Comparison of ENCODE assay signal across 12 cellular contexts in the genomic region with DNA sequence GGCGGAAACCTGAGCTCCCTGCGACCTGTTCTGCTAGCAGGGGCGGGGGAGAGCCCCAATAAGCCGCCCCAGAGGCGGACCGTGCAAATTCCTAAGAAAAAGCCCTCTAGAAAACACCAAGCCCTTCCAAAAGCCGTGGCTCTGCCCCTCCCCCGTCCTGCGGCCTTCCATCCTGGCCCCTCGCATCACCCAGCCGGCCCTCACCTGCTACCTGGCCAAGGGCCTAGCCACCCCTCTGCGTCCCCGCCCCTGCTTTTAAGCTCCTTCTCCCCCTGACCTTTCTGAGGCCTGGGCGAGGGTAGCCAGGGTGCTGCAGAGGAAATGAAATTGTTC. TPM values are rescaled to one million over a fixed set of nuclear protein-coding genes. Genes with fewer than 3 reads are reported as not detected.
DNase-seq lines count a peak whose midpoint lies in the region; ATAC-seq, FAIRE-seq and TF ChIP-seq lines count a peak whose summit lies in the region.
"Had no signal": no experiment of that assay in that cellular context is flagged by ENCODE, and none has a peak within 500 bp of the region (broad histone marks: within the 10 kb centered on the region; RNA-seq: fewer than 3 reads in every experiment).

No MANE protein-coding gene starts in this region.

- TF ChIP-seq CTCF in GM12864 (IDR thresholded peaks at IDR 0.05; ENCODE audit: low read depth, low read length, missing control alignments) (no peak), astrocyte (IDR thresholded peaks at IDR 0.05; ENCODE audit: insufficient read depth, low read depth, low read length) (no peak), gastrocnemius medialis (IDR thresholded peaks at IDR 0.05 in 4 of 5, conservative IDR thresholded peaks at IDR 0.05 in 1 of 5) (no peak)

- no peak for ATAC-seq in gastrocnemius medialis
- ATAC-seq in activated CD4-positive, alpha-beta T cell treated with anti-CD3 and anti-CD28 coated beads for 36 hours, result no peak
- ATAC-seq: HCT116 had no signal

- no peaks in the 10 kb centered on the region for H3K36me3 ChIP-seq in astrocyte (ENCODE audit: insufficient read depth, low read length)
- no peaks in the 10 kb centered on the region for H3K36me3 ChIP-seq in gastrocnemius medialis

- POLR2A ChIA-PET in activated CD4-positive, alpha-beta T cell treated with anti-CD3 and anti-CD28 coated beads for 36 hours (lab: Charles Lee), result no interaction called here

- CTCF ChIA-PET in activated CD4-positive, alpha-beta T cell treated with anti-CD3 and anti-CD28 coated beads for 36 hours (lab: Charles Lee), result interaction anchor here (0.7 to 1.5 kb wide), 4 partner anchors 9 to 64 kb away, joined by 3 to 7 read pairs (median 3); no protein-coding TSS in a partner anchor

- H2AFZ ChIP-seq in astrocyte (ENCODE audit: low read depth, low read length), result peak overlapping the region; percentile 67

- H3K9me3 Mint-ChIP-seq in astrocyte (ENCODE audit: unreplicated experiment), result no peaks in the 10 kb centered on the region
- no peaks in the 10 kb centered on the region for H3K9me3 Mint-ChIP-seq in activated CD4-positive, alpha-beta T cell treated with anti-CD3 and anti-CD28 coated beads for 36 hours (ENCODE audit: low read depth)

- H3K27me3 ChIP-seq in astrocyte (ENCODE audit: insufficient read depth, low read length) (peaks cover 3% of the 10 kb centered on the region), gastrocnemius medialis (peaks cover 0 to 30% (median 24%) of the 10 kb centered on the region in 3 donors)

- H3K4me1 Mint-ChIP-seq in astrocyte (ENCODE audit: low read depth, unreplicated experiment), result peaks cover 33% of the 10 kb centered on the region
- peaks cover 7% of the 10 kb centered on the region for H3K4me1 Mint-ChIP-seq in activated CD4-positive, alpha-beta T cell treated with anti-CD3 and anti-CD28 coated beads for 36 hours

- H3K4me2 ChIP-seq in astrocyte (ENCODE audit: low read length), result peak overlapping the region; percentile 73

- peaks cover 3% of the 10 kb centered on the region for H3K4me1 ChIP-seq in astrocyte (ENCODE audit: insufficient read depth, low read length)
- peaks cover 4 to 16% of the 10 kb centered on the region in 2 donors for H3K4me1 ChIP-seq in gastrocnemius medialis

- peak overlapping the region; percentile 7 for H3K27ac Mint-ChIP-seq in astrocyte (ENCODE audit: unreplicated experiment)
- no peak overlapping the region for H3K27ac Mint-ChIP-seq in activated CD4-positive, alpha-beta T cell treated with anti-CD3 and anti-CD28 coated beads for 36 hours

- H3K9me3 ChIP-seq in astrocyte (ENCODE audit: insufficient read depth, low read depth, low read length) (no peaks in the 10 kb centered on the region), gastrocnemius medialis (no peaks in the 10 kb centered on the region)

- FAIRE-seq in astrocyte (lab: Jason Lieb, UNC), result no peak

- no peak overlapping the region for H3K27ac ChIP-seq in astrocyte (ENCODE audit: low read depth, low read length)
- no peak overlapping the region for H3K27ac ChIP-seq in gastrocnemius medialis

- H3K4me3 ChIP-seq in GM12864 (ENCODE audit: low read depth, low read length) (peak overlapping the region; percentile 0; the same call in 1 of the 2 replicates), astrocyte (ENCODE audit: insufficient read depth, low read depth, low read length) (no peak overlapping the region), gastrocnemius medialis (peak overlapping the region; percentile 18 to 45 (median 38))

- no peak for DNase-seq in GM12864 (ENCODE audit: low read depth)
- DNase-seq in astrocyte (ENCODE audit: low read depth), result no peak
- DNase-seq in left kidney (ENCODE audit: low read depth, low spot score), result peak; percentile 87
- DNase-seq in gastrocnemius medialis, result no peak
- no peak for DNase-seq in activated CD4-positive, alpha-beta T cell treated with anti-CD3 and anti-CD28 coated beads for 36 hours
- no peak for DNase-seq in NCI-H2196 treated with DMSO at 0.1 percent for 48 hours (lab: John Stamatoyannopoulos, UW; ENCODE audit: unreplicated experiment)
- no peak for DNase-seq in cortex of kidney (lab: John Stamatoyannopoulos, UW)
- no peak for DNase-seq in stimulated activated CD4-positive, alpha-beta T cell treated with anti-CD3 and anti-CD28 coated beads, Interleukin-2, amount 100 ng/mL, for 24 hours
- DNase-seq: activated CD8-positive, alpha-beta memory T cell treated with anti-CD3 and anti-CD28 coated beads for 24 hours; activated naive CD4-positive, alpha-beta T cell; stimulated activated CD8-positive, alpha-beta memory T cell treated with anti-CD3 and anti-CD28 coated beads, Interleukin-4, amount 100 ng/mL, for 48 hours had no signal

- intact Hi-C loops in gastrocnemius medialis (cut with DNase I; ENCODE audit: low total_unique reads), result no loop called here
- intact Hi-C loops in activated CD4-positive, alpha-beta T cell treated with anti-CD3 and anti-CD28 coated beads for 36 hours (cut with DNase I, micrococcal nuclease), result no loop called here

- TF ChIP-seq POLR2A in gastrocnemius medialis (IDR thresholded peaks at IDR 0.05), result no peak

- H3K4me3 Mint-ChIP-seq in astrocyte (ENCODE audit: unreplicated experiment), result no peak overlapping the region
- no peak overlapping the region for H3K4me3 Mint-ChIP-seq in activated CD4-positive, alpha-beta T cell treated with anti-CD3 and anti-CD28 coated beads for 36 hours

- H3K9ac ChIP-seq in astrocyte (ENCODE audit: low read length), result no peak overlapping the region

- H3K79me2 ChIP-seq in astrocyte (ENCODE audit: insufficient read depth, low read length), result no peaks in the 10 kb centered on the region

- in situ Hi-C loops in gastrocnemius medialis (cut with MboI; ENCODE audit: low sequenced_read_pairs in 4 of 4), result loop anchor here in 2 of 4 donors (5.0 to 25.0 kb wide), 2 partner anchors 232 to 812 kb away; a partner anchor contains a TSS

- no peaks in the 10 kb centered on the region for H3K36me3 Mint-ChIP-seq in astrocyte (ENCODE audit: low read depth, unreplicated experiment)
- no peaks in the 10 kb centered on the region for H3K36me3 Mint-ChIP-seq in activated CD4-positive, alpha-beta T cell treated with anti-CD3 and anti-CD28 coated beads for 36 hours (ENCODE audit: low read depth)

- H4K20me1 ChIP-seq in astrocyte (ENCODE audit: insufficient read depth, low read length), result no peaks in the 10 kb centered on the region

- peaks cover 5% of the 10 kb centered on the region for H3K27me3 Mint-ChIP-seq in astrocyte (ENCODE audit: low read depth, unreplicated experiment)
- H3K27me3 Mint-ChIP-seq in activated CD4-positive, alpha-beta T cell treated with anti-CD3 and anti-CD28 coated beads for 36 hours, result peaks cover 38% of the 10 kb centered on the region

RNA-seq across cellular contexts. Expression of a gene that starts 24.9 kb away (rescaled TPM):
- total RNA-seq in astrocyte (5.9 and 7.8 TPM in 2 replicates), gastrocnemius medialis (under 1 TPM in 1 of 4 donors, not detected in 3; 0.09 TPM)
- total RNA-seq in activated CD4-positive, alpha-beta T cell treated with anti-CD3 and anti-CD28 coated beads for 36 hours, result under 1 TPM; 0.32 to 0.54 TPM

RNA-seq across cellular contexts. Expression of a gene that starts 33.5 kb away (rescaled TPM):
- 33.7 and 46.9 TPM in 2 replicates for total RNA-seq in astrocyte
- 10 to 100 TPM; 13.6 to 26.6 (median 21.6) TPM for total RNA-seq in gastrocnemius medialis
- total RNA-seq in activated CD4-positive, alpha-beta T cell treated with anti-CD3 and anti-CD28 coated beads for 36 hours, result 10 to 100 TPM; 33.8 to 34.1 TPM
